Comparison of ENCODE assay signal across 1 cellular context in genomic region chr3:131553495-131554247, GRCh38.
A peak's percentile ranks its signal among the peaks of the same experiment; 100 is the strongest.
TF ChIP-seq lines count a peak whose summit lies in the region.

No MANE protein-coding gene starts in this region.

TF ChIP-seq in GM12878, 131 proteins besides CTCF, POLR2A, EP300 and RAD21 (continued from another document):
- TF ChIP-seq ATF7 (IDR thresholded peaks at IDR 0.05; ENCODE audit: low read depth) (no peak), MEF2A (IDR thresholded peaks at IDR 0.05; ENCODE audit: insufficient read depth, low read depth, low read length) (0 out of 2 replicates have a peak, but pooled peaks have one; percentile 58), SIX5 (IDR thresholded peaks at IDR 0.05; ENCODE audit: low read depth, low read length, severe bottlenecking) (no peak), NKRF (conservative IDR thresholded peaks at IDR 0.05) (no peak), HDAC6 (IDR thresholded peaks at IDR 0.05; ENCODE audit: unreplicated experiment) (no peak), POU2F2 (IDR thresholded peaks at IDR 0.05; ENCODE audit: borderline replicate concordance, low read depth, low read length) (peak; percentile 79; the same call in 1 of the 3 replicates), IRF4 (IDR thresholded peaks at IDR 0.05; ENCODE audit: low read depth, low read length) (0 out of 2 replicates have a peak, but pooled peaks have one; percentile 43), TBL1XR1 (IDR thresholded peaks at IDR 0.05; ENCODE audit: low read depth, low read length) (0 out of 2 replicates have a peak, but pooled peaks have one; percentile 31), ZNF384 (IDR thresholded peaks at IDR 0.05; ENCODE audit: borderline replicate concordance, low read depth, low read length) (no peak), NBN (IDR thresholded peaks at IDR 0.05) (no peak), ETV6 (conservative IDR thresholded peaks at IDR 0.05 in 1 of 2, IDR thresholded peaks at IDR 0.05 in 1 of 2; ENCODE audit: borderline replicate concordance in 1 of 2, low read depth in 1 of 2) (peak in 1 of 2 experiments; percentile 62; a peak in 1 of 4 replicates), IKZF2 (IDR thresholded peaks at IDR 0.05) (peak; percentile 77 to 82; a peak in 3 of 4 replicates), JUNB (IDR thresholded peaks at IDR 0.05) (peak; percentile 69), TAF1 (IDR thresholded peaks at IDR 0.05; ENCODE audit: borderline replicate concordance, low read depth, low read length) (no peak), CBX5 (IDR thresholded peaks at IDR 0.05; ENCODE audit: low read depth) (no peak), ZBTB40 (IDR thresholded peaks at IDR 0.05; ENCODE audit: borderline replicate concordance) (no peak), BHLHE40 (IDR thresholded peaks at IDR 0.05; ENCODE audit: borderline replicate concordance in 1 of 2, low read depth in 2 of 2, low read length in 1 of 2) (peak; percentile 7 to 57; a peak in 2 of 4 replicates), NR2F1 (conservative IDR thresholded peaks at IDR 0.05) (0 out of 2 replicates have a peak, but pooled peaks have one; percentile 31), MEF2B (IDR thresholded peaks at IDR 0.05; ENCODE audit: partially characterized antibody, poor library complexity, severe bottlenecking) (peak; percentile 41), CBFB (IDR thresholded peaks at IDR 0.05; ENCODE audit: low read depth) (peak; percentile 53; the same call in 1 of the 2 replicates), NFXL1 (IDR thresholded peaks at IDR 0.05; ENCODE audit: borderline replicate concordance) (no peak), PAX8 (IDR thresholded peaks at IDR 0.05) (no peak), MYB (IDR thresholded peaks at IDR 0.05; ENCODE audit: borderline replicate concordance, low read depth, low read length) (no peak), SMAD5 (IDR thresholded peaks at IDR 0.05; ENCODE audit: low read depth) (no peak), RCOR1 (conservative IDR thresholded peaks at IDR 0.05; ENCODE audit: low read depth, low read length) (no peak), MYC (IDR thresholded peaks at IDR 0.05; ENCODE audit: insufficient read depth, insufficient read length, insufficient replicate concordance, low read length, severe bottlenecking) (no peak), WRNIP1 (IDR thresholded peaks at IDR 0.05; ENCODE audit: borderline replicate concordance, low read depth, low read length) (no peak), PKNOX1 (IDR thresholded peaks at IDR 0.05) (no peak), IRF3 (IDR thresholded peaks at IDR 0.05) (no peak), ATF2 (IDR thresholded peaks at IDR 0.05; ENCODE audit: low read length) (peak; percentile 67; the same call in 1 of the 2 replicates), PBX3 (IDR thresholded peaks at IDR 0.05; ENCODE audit: insufficient replicate concordance, low read depth, low read length) (no peak), NFIC (IDR thresholded peaks at IDR 0.05; ENCODE audit: low read depth, low read length) (peak; percentile 75), EED (IDR thresholded peaks at IDR 0.05; ENCODE audit: low read depth) (peak; percentile 58), MAX (IDR thresholded peaks at IDR 0.05; ENCODE audit: low read depth, low read length) (no peak), IKZF1 (conservative IDR thresholded peaks at IDR 0.05) (peak; percentile 56; the same call in 1 of the 2 replicates), ATF3 (IDR thresholded peaks at IDR 0.05; ENCODE audit: borderline replicate concordance, extremely low read depth, low read depth, low read length) (no peak)
